Comparison of ENCODE assay signal across 8 cellular contexts in genomic region chr2:168192839-168193616, GRCh38. TPM values are rescaled to one million over a fixed set of nuclear protein-coding genes. Genes with fewer than 3 reads are reported as not detected.
DNase-seq lines count a peak whose midpoint lies in the region; TF ChIP-seq lines count a peak whose summit lies in the region.

No MANE protein-coding gene starts in this region.

- H4K20me1 ChIP-seq in H9 (ENCODE audit: control insufficient read depth, insufficient read depth, insufficient read length), result no peaks in the 10 kb centered on the region

- H3K9me3 Mint-ChIP-seq in H9 (no peaks in the 10 kb centered on the region), neural crest cell (peaks cover 2% of the 10 kb centered on the region)
- H3K9me3 Mint-ChIP-seq in activated naive CD4-positive, alpha-beta T cell treated with anti-CD3 and anti-CD28 coated beads, Interleukin-2, amount 50 U/mL, for 24 hours, result no peaks in the 10 kb centered on the region

- no peak overlapping the region for H3K9ac ChIP-seq in H9 (ENCODE audit: extremely low read depth, insufficient read length, low read length)

- H3K23ac ChIP-seq in H9 (ENCODE audit: insufficient read length, low read depth, low read length), result no peak overlapping the region

- H3K36me3 Mint-ChIP-seq in H9 (ENCODE audit: insufficient read depth in 1 of 3, low read depth in 3 of 3), result no peaks in the 10 kb centered on the region
- H3K36me3 Mint-ChIP-seq in activated naive CD4-positive, alpha-beta T cell treated with anti-CD3 and anti-CD28 coated beads, Interleukin-2, amount 50 U/mL, for 24 hours, result peaks cover 2% of the 10 kb centered on the region
- H3K36me3 Mint-ChIP-seq in neural crest cell (ENCODE audit: low read depth), result peaks cover 5% of the 10 kb centered on the region

- H3K14ac ChIP-seq in H9 (ENCODE audit: insufficient read depth, low read length), result no peak overlapping the region

- H3K4me1 ChIP-seq in H9 (ENCODE audit: insufficient read depth, low read length) (peaks cover 8% of the 10 kb centered on the region; the same call in 1 of the 2 replicates), testis (peaks cover 7% of the 10 kb centered on the region), tibial artery (peaks cover 0 to 15% (median 0%) of the 10 kb centered on the region in 4 donors)

- no peak overlapping the region for H3K18ac ChIP-seq in H9 (ENCODE audit: insufficient read length, low read depth, low read length)

- H3K23me2 ChIP-seq in H9 (ENCODE audit: insufficient read length, low read depth, low read length, poor library complexity, severe bottlenecking), result no peaks in the 10 kb centered on the region

- H3K4ac ChIP-seq in H9 (ENCODE audit: low read depth, low read length), result no peak overlapping the region

- H3K79me1 ChIP-seq in H9 (ENCODE audit: insufficient read depth, low read depth, low read length, poor library complexity, severe bottlenecking), result no peaks in the 10 kb centered on the region

- H4K5ac ChIP-seq in H9 (ENCODE audit: insufficient read length, low read depth, low read length), result no peak overlapping the region

- no peak overlapping the region for H3K4me2 ChIP-seq in H9 (ENCODE audit: insufficient read depth, insufficient read length, low read length)

- no peak overlapping the region for H3K56ac ChIP-seq in H9 (ENCODE audit: insufficient read length, low read depth, low read length)

- H3K4me1 Mint-ChIP-seq in H9, result peaks cover 31% of the 10 kb centered on the region in 2 experiments
- H3K4me1 Mint-ChIP-seq in activated naive CD4-positive, alpha-beta T cell treated with anti-CD3 and anti-CD28 coated beads, Interleukin-2, amount 50 U/mL, for 24 hours, result peaks cover 80% of the 10 kb centered on the region
- H3K4me1 Mint-ChIP-seq in neural crest cell, result peaks cover 37% of the 10 kb centered on the region

- H3K36me3 ChIP-seq in testis (ENCODE audit: low read depth, missing control alignments) (no peaks in the 10 kb centered on the region), tibial artery (no peaks in the 10 kb centered on the region)

- no peak for TF ChIP-seq POLR2A in testis (IDR thresholded peaks at IDR 0.05)

- intact Hi-C loops in testis (cut with DNase I; ENCODE audit: low total_unique reads), result no loop called here
- intact Hi-C loops in tibial artery (cut with DNase I; ENCODE audit: low total_unique reads), result no loop called here

- H3K27me3 ChIP-seq in H9 (ENCODE audit: insufficient read depth, low read length) (no peaks in the 10 kb centered on the region), testis (no peaks in the 10 kb centered on the region), tibial artery (no peaks in the 10 kb centered on the region)

- H2BK120ac ChIP-seq in H9 (ENCODE audit: low read depth, low read length, poor library complexity, severe bottlenecking), result no peak overlapping the region

- no peak overlapping the region for H4K91ac ChIP-seq in H9 (ENCODE audit: insufficient read length, low read depth, low read length)

- no peak overlapping the region for H3T11ph ChIP-seq in H9 (ENCODE audit: low read length)

- no peak overlapping the region for H2AK5ac ChIP-seq in H9 (ENCODE audit: insufficient read length, low read length)

- no peaks in the 10 kb centered on the region; the same call in 1 of the 2 replicates for H3K27me3 Mint-ChIP-seq in H9 (ENCODE audit: low read depth)
- H3K27me3 Mint-ChIP-seq in activated naive CD4-positive, alpha-beta T cell treated with anti-CD3 and anti-CD28 coated beads, Interleukin-2, amount 50 U/mL, for 24 hours, result no peaks in the 10 kb centered on the region
- H3K27me3 Mint-ChIP-seq in neural crest cell (ENCODE audit: low read depth), result no peaks in the 10 kb centered on the region

- H3K27ac ChIP-seq in H9 (ENCODE audit: insufficient read length, low read depth, low read length), result no peak overlapping the region
- H3K27ac ChIP-seq in testis, result no peak overlapping the region
- no peak overlapping the region for H3K27ac ChIP-seq in tibial artery

- H2BK12ac ChIP-seq in H9 (ENCODE audit: insufficient read length, low read depth, low read length), result no peak overlapping the region

- H2AFZ ChIP-seq in H9 (ENCODE audit: low read length), result no peak overlapping the region

- no CpG with 5 or more reads among the region's 3 CpGs for WGBS in H9 (ENCODE audit: extremely low coverage, insufficient read length, low lambda C conversion rate)
- 65 to 82% methylated on average over 3 of the region's 3 CpGs for WGBS in testis, 2 donors

- H3K4me3 ChIP-seq in testis (no peak overlapping the region), tibial artery (no peak overlapping the region)

- no peaks in the 10 kb centered on the region for H3K79me2 ChIP-seq in H9 (ENCODE audit: insufficient read depth, low read length)

- H2BK5ac ChIP-seq in H9 (ENCODE audit: insufficient read length, low read length), result no peak overlapping the region

- no peak for TF ChIP-seq CTCF in H9 (conservative IDR thresholded peaks at IDR 0.05)
- TF ChIP-seq CTCF in neural crest cell (conservative IDR thresholded peaks at IDR 0.05), result no peak
- no peak for TF ChIP-seq CTCF in testis (IDR thresholded peaks at IDR 0.05)
- TF ChIP-seq CTCF in tibial artery (IDR thresholded peaks at IDR 0.05), result no peak

- H4K8ac ChIP-seq in H9 (replicated peaks; ENCODE audit: insufficient read length, low read depth, low read length), result no peak overlapping the region

- H3K4me3 Mint-ChIP-seq in H9 (no peak overlapping the region), neural crest cell (no peak overlapping the region)
- peak overlapping the region; percentile 60 for H3K4me3 Mint-ChIP-seq in activated naive CD4-positive, alpha-beta T cell treated with anti-CD3 and anti-CD28 coated beads, Interleukin-2, amount 50 U/mL, for 24 hours

- H3K27ac Mint-ChIP-seq in H9, result peak overlapping the region; percentile 5 to 83 (median 38); a peak in 3 of 7 replicates
- peak overlapping the region; percentile 33 for H3K27ac Mint-ChIP-seq in activated naive CD4-positive, alpha-beta T cell treated with anti-CD3 and anti-CD28 coated beads, Interleukin-2, amount 50 U/mL, for 24 hours
- peak overlapping the region; percentile 9 for H3K27ac Mint-ChIP-seq in neural crest cell (ENCODE audit: unreplicated experiment)

- H3K9me3 ChIP-seq in H9 (ENCODE audit: control insufficient read depth, low read depth, low read length) (no peaks in the 10 kb centered on the region), testis (no peaks in the 10 kb centered on the region), tibial artery (no peaks in the 10 kb centered on the region)

- no peak for DNase-seq in H9
- peak; percentile 14 for DNase-seq in NCI-H510A (lab: John Stamatoyannopoulos, UW)
- DNase-seq in neural crest cell (ENCODE audit: low read depth, low spot score), result no peak
- DNase-seq in testis, result no peak
- no peak for DNase-seq in NCI-H2171 (lab: John Stamatoyannopoulos, UW)
- DNase-seq in D341Med (ENCODE audit: low spot score), result no peak
- DNase-seq in tibial artery, result no peak

- H2BK20ac ChIP-seq in H9 (ENCODE audit: low read depth, low read length, poor library complexity, severe bottlenecking), result no peak overlapping the region

- no peak overlapping the region for H2BK15ac ChIP-seq in H9 (ENCODE audit: low read depth, low read length)

RNA-seq across cellular contexts. Expression of gene STK39, which starts 54.4 kb away (rescaled TPM):
- 22.1 and 22.7 TPM in 2 replicates for total RNA-seq in H9 (2021)
- 26.5 and 28.2 TPM in 2 replicates for total RNA-seq in neural crest cell
- total RNA-seq in testis, result 10 to 100 TPM; 26.4 to 41.8 TPM
- polyA plus RNA-seq in testis (ENCODE audit: insufficient read depth, low read depth, low replicate concordance), result 70.7 TPM
